In the genomic region with DNA sequence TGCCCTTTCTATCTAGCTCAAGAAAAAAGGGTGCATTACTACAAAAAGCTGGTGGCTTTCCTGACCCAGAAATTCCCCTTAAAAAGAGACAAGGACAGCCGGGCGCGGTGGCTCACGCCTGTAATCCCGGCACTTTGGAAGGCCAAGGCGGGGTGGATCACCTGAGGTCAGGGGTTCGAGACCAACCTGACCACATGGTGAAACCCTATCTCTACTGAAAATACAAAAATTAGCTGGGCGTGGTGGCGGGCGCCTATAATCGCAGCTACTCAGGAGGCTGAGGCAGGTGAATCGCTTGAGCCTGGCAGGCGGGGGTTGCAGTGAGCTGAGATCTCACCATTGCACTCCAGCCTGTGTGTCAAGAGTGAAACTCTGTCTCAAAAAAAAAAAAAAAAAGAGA, we compare ENCODE assay signal across 8 cellular contexts.
DNase-seq lines count a peak whose midpoint lies in the region; ATAC-seq and TF ChIP-seq lines count a peak whose summit lies in the region.
"Not testable (repeated sequence)": the region's sequence is repeated elsewhere in the genome, so short reads cannot be mapped to it uniquely, and the experiment has no call there.

No MANE protein-coding gene starts in this region.

- DNase-seq in GM12865 (ENCODE audit: low read depth); activated CD8-positive, alpha-beta T cell treated with anti-CD3 and anti-CD28 coated beads, Interleukin-2, amount 10 ng/mL, durations not matched to agents 7 days and 5 days; breast epithelium (ENCODE audit: low spot score in 2 of 2); foreskin keratinocyte; retinal pigment epithelial cell (ENCODE audit: low read depth); upper lobe of right lung: not testable (repeated sequence)

- not testable (repeated sequence) for H3K36me3 ChIP-seq in OCI-LY3 (replicated peaks; ENCODE audit: low read depth, low read length); breast epithelium; upper lobe of right lung
- H3K36me3 ChIP-seq in mesodermal cell (ENCODE audit: control insufficient read depth, insufficient read depth, low read length) = peaks cover 17% of the 10 kb centered on the region

- not testable (repeated sequence) for H4K20me1 ChIP-seq in OCI-LY3 (ENCODE audit: insufficient read depth, low read length)

- TF ChIP-seq POLR2A in breast epithelium (IDR thresholded peaks at IDR 0.05) = not testable (repeated sequence)

- not testable (repeated sequence) for H3K79me2 ChIP-seq in OCI-LY3 (ENCODE audit: low read length)

- H3K27ac Mint-ChIP-seq in activated CD8-positive, alpha-beta T cell treated with anti-CD3 and anti-CD28 coated beads, Interleukin-2, amount 10 ng/mL, durations not matched to agents 7 days and 5 days = not testable (repeated sequence)

- H3K27me3 Mint-ChIP-seq in activated CD8-positive, alpha-beta T cell treated with anti-CD3 and anti-CD28 coated beads, Interleukin-2, amount 10 ng/mL, durations not matched to agents 7 days and 5 days (ENCODE audit: low read depth) = peaks cover 11% of the 10 kb centered on the region

- intact Hi-C loops in breast epithelium (cut with DNase I; ENCODE audit: low total_unique reads); upper lobe of right lung (cut with DNase I): not testable (repeated sequence)

- not testable (repeated sequence) for TF ChIP-seq CTCF in GM12865 (IDR thresholded peaks at IDR 0.05; ENCODE audit: insufficient read depth, low read depth, low read length, missing control alignments); OCI-LY3 (IDR thresholded peaks at IDR 0.05; ENCODE audit: low read depth, low read length); breast epithelium (IDR thresholded peaks at IDR 0.05); foreskin keratinocyte (conservative IDR thresholded peaks at IDR 0.05); retinal pigment epithelial cell (conservative IDR thresholded peaks at IDR 0.05; ENCODE audit: low read depth, low read length); upper lobe of right lung (IDR thresholded peaks at IDR 0.05)

- H3K36me3 Mint-ChIP-seq in activated CD8-positive, alpha-beta T cell treated with anti-CD3 and anti-CD28 coated beads, Interleukin-2, amount 10 ng/mL, durations not matched to agents 7 days and 5 days (ENCODE audit: low read depth) = not testable (repeated sequence)

- H3K27me3 ChIP-seq in OCI-LY3 (ENCODE audit: low read depth, low read length); breast epithelium; foreskin keratinocyte; upper lobe of right lung: not testable (repeated sequence)

- 0 out of 2 replicates have a peak overlapping the region, but pooled peaks have one; percentile 95 for H2AFZ ChIP-seq in OCI-LY3 (ENCODE audit: low read depth, low read length)

- H3K4me3 Mint-ChIP-seq in activated CD8-positive, alpha-beta T cell treated with anti-CD3 and anti-CD28 coated beads, Interleukin-2, amount 10 ng/mL, durations not matched to agents 7 days and 5 days = peak overlapping the region; percentile 81

- not testable (repeated sequence) for H3K9me3 ChIP-seq in OCI-LY3 (ENCODE audit: insufficient read depth, low read length); breast epithelium; mesodermal cell (ENCODE audit: control insufficient read depth, low read length); upper lobe of right lung

- H3K4me1 ChIP-seq in OCI-LY3 (ENCODE audit: low read length) (peaks cover 10% of the 10 kb centered on the region), foreskin keratinocyte (peaks cover 30% of the 10 kb centered on the region), mesodermal cell (ENCODE audit: control insufficient read depth, insufficient read depth, low read length, poor library complexity, severe bottlenecking) (peaks cover 19% of the 10 kb centered on the region), upper lobe of right lung (peaks cover 17% of the 10 kb centered on the region)
- not testable (repeated sequence) for H3K4me1 ChIP-seq in breast epithelium

- H3K9me3 Mint-ChIP-seq in activated CD8-positive, alpha-beta T cell treated with anti-CD3 and anti-CD28 coated beads, Interleukin-2, amount 10 ng/mL, durations not matched to agents 7 days and 5 days (ENCODE audit: insufficient read depth) = not testable (repeated sequence)

- WGBS in mesodermal cell (ENCODE audit: insufficient coverage in 2 of 2), 2 experiments = 67 to 70% methylated on average over 12 to 13 of the region's 13 CpGs

- H3K9ac ChIP-seq in OCI-LY3 (ENCODE audit: low read length) = peak overlapping the region; percentile 64; the same call in 1 of the 2 replicates

- H3K4me3 ChIP-seq in GM12865 (ENCODE audit: low read depth, low read length) = peak overlapping the region; percentile 74; the same call in 1 of the 2 replicates
- peak overlapping the region; percentile 93 for H3K4me3 ChIP-seq in OCI-LY3 (ENCODE audit: low read length)
- peak overlapping the region; percentile 32 to 65 (median 50) for H3K4me3 ChIP-seq in breast epithelium
- peak overlapping the region; percentile 23 for H3K4me3 ChIP-seq in mesodermal cell (ENCODE audit: extremely low read depth, insufficient read depth, low read length, poor library complexity, severe bottlenecking)
- peak overlapping the region; percentile 63 for H3K4me3 ChIP-seq in retinal pigment epithelial cell (ENCODE audit: low read length)
- H3K4me3 ChIP-seq in upper lobe of right lung = peak overlapping the region; percentile 45

- H3K4me1 Mint-ChIP-seq in activated CD8-positive, alpha-beta T cell treated with anti-CD3 and anti-CD28 coated beads, Interleukin-2, amount 10 ng/mL, durations not matched to agents 7 days and 5 days (ENCODE audit: low read depth) = peaks cover 24% of the 10 kb centered on the region

- POLR2A ChIA-PET in activated CD8-positive, alpha-beta T cell treated with anti-CD3 and anti-CD28 coated beads, Interleukin-2, amount 10 ng/mL, durations not matched to agents 7 days and 5 days (lab: Charles Lee) = interaction anchor here (0.8 to 1.1 kb wide), 3 partner anchors 8 to 97 kb away, joined by 3 to 4 read pairs (median 3); no protein-coding TSS in a partner anchor

- CTCF ChIA-PET in activated CD8-positive, alpha-beta T cell treated with anti-CD3 and anti-CD28 coated beads, Interleukin-2, amount 10 ng/mL, durations not matched to agents 7 days and 5 days (lab: Charles Lee) = interaction anchor here (0.8 to 3.4 kb wide), 8 partner anchors 9 to 60 kb away, joined by 3 to 14 read pairs (median 4); no protein-coding TSS in a partner anchor

- ATAC-seq in activated CD8-positive, alpha-beta T cell treated with anti-CD3 and anti-CD28 coated beads, Interleukin-2, amount 10 ng/mL, durations not matched to agents 7 days and 5 days; foreskin keratinocyte; upper lobe of right lung: not testable (repeated sequence)

- H3K4me2 ChIP-seq in OCI-LY3 (ENCODE audit: low read length) = peak overlapping the region; percentile 94

- not testable (repeated sequence) for H3K27ac ChIP-seq in OCI-LY3 (ENCODE audit: low read length)
- peak overlapping the region; percentile 55 to 90 for H3K27ac ChIP-seq in breast epithelium
- H3K27ac ChIP-seq in foreskin keratinocyte = peak overlapping the region; percentile 34
- H3K27ac ChIP-seq in mesodermal cell (ENCODE audit: low read depth, low read length, severe bottlenecking) = peak overlapping the region; percentile 81
- peak overlapping the region; percentile 71 for H3K27ac ChIP-seq in upper lobe of right lung

Comparison
In these comparisons a context has a peak if more than half of its experiments do, and no peak if none do; other contexts are left out.
1. H3K4me3 ChIP-seq: peak in every context shown above with its lines; median percentile 93 in OCI-LY3; 74 in GM12865; 63 in retinal pigment epithelial cell; 50 in breast epithelium; 45 in upper lobe of right lung; 23 in mesodermal cell.